16 cellular contexts compared by ENCODE assay signal in the genomic region with DNA sequence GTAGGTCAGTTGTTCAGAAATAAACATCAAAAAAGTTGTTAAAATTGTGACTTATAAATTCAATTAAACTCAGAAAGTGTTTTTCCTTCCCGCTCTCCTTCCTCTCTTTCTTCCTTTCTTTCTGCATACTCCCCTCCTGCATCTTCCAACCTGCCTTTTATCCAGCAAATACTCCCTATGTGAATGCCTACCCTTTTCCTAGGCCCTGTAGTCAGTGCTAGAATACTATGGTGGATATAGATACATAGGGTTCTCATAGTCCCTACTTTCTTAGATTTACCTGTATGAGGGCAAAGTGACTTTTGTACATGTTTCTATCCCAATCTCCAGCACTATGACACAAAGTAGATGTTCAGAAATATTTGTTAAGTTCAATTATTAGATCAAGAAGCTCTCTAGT. TPM values are rescaled to one million over a fixed set of nuclear protein-coding genes. Genes with fewer than 3 reads are reported as not detected.
"Had no signal": no experiment of that assay in that cellular context is flagged by ENCODE, and none has a peak within 500 bp of the region (broad histone marks: within the 10 kb centered on the region; RNA-seq: fewer than 3 reads in every experiment).

No MANE protein-coding gene starts in this region.

- H3K4me3 ChIP-seq: cardiac muscle cell, dorsolateral prefrontal cortex, esophagus muscularis mucosa, lung, prostate gland had no signal

- H3K27ac ChIP-seq: cardiac muscle cell, dorsolateral prefrontal cortex, esophagus muscularis mucosa, prostate gland had no signal

- DNase-seq: activated naive CD4-positive, alpha-beta T cell treated with Interleukin-2 at 50 U/mL for 16 hours; activated T-cell treated with anti-CD3 and anti-CD28 coated beads for 4 hours; aorta; dorsolateral prefrontal cortex; foreskin melanocyte; left cardiac atrium; right cardiac atrium; stimulated activated CD4-positive, alpha-beta T cell treated with anti-CD3 and anti-CD28 coated beads, Interleukin-1b, Interleukin-23, amount 100 ng/mL, for 48 hours; T-helper 9 cell had no signal

- H3K27me3 ChIP-seq: cardiac muscle cell, esophagus muscularis mucosa had no signal

- H3K9me3 ChIP-seq: esophagus muscularis mucosa, prostate gland had no signal

- ATAC-seq: activated T-helper 17 cell treated with anti-CD3 and anti-CD28 coated beads, Interleukin-2, amount 50 U/mL, for 72 hours; left cardiac atrium; right cardiac atrium had no signal

- H3K36me3 ChIP-seq: cardiac muscle cell, esophagus muscularis mucosa, prostate gland had no signal

- H3K4me1 ChIP-seq: esophagus muscularis mucosa, prostate gland had no signal

RNA-seq across cellular contexts. Expression of a gene that starts 0.8 kb away (rescaled TPM):
- total RNA-seq: activated T-helper 17 cell treated with anti-CD3 and anti-CD28 coated beads, Interleukin-2, amount 50 U/mL, for 72 hours; aorta; cardiac muscle cell; esophagus muscularis mucosa; left cardiac atrium; neural crest cell; osteoblast; right cardiac atrium had no signal
- polyA plus RNA-seq: cardiac muscle cell had no signal
